Comparison of ENCODE assay signal across 10 cellular contexts in the genomic region with DNA sequence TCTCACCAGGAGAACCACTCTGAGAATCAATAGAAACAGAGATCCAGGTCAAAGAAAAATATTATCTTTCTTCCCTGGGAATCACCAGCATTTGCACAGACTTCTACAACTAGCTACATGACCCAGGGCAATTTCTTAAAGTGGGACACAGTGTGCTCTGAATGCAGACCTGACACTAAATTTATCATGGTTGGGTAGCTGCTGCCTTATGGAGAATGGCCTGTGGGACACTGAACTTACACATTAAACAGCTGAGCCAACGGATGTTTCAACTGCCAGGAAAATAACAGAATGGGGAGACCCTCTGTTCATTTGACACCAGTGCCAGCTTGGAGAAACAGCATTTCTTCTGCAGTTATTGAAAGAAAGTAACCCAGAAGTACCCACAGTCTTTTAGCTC. TPM values are rescaled to one million over a fixed set of nuclear protein-coding genes. Genes with fewer than 3 reads are reported as not detected.
"Had no signal": no experiment of that assay in that cellular context is flagged by ENCODE, and none has a peak within 500 bp of the region (broad histone marks: within the 10 kb centered on the region; RNA-seq: fewer than 3 reads in every experiment).

No MANE protein-coding gene starts in this region.

- H3K27ac ChIP-seq: GM23248, HL-60 had no signal

- H3K36me3 ChIP-seq: HAP-1 had no signal

- H3K9ac ChIP-seq: GM23248 had no signal

- DNase-seq: GM23248, GOT3, H7, HFFc6, IMR-90 had no signal

- ATAC-seq: HCT116, K562 had no signal

- FAIRE-seq: K562 had no signal

- H3K4me3 ChIP-seq: GM23248, HAP-1, K562 had no signal

- H3K9me3 ChIP-seq: HAP-1 had no signal

- H2AFZ ChIP-seq: GM23248 had no signal

RNA-seq across cellular contexts. Expression of gene SLC8A1, which starts 54.2 kb away (rescaled TPM):
- total RNA-seq: H4, K562 had no signal
- polyA plus RNA-seq: K562 had no signal
